In the genomic region with DNA sequence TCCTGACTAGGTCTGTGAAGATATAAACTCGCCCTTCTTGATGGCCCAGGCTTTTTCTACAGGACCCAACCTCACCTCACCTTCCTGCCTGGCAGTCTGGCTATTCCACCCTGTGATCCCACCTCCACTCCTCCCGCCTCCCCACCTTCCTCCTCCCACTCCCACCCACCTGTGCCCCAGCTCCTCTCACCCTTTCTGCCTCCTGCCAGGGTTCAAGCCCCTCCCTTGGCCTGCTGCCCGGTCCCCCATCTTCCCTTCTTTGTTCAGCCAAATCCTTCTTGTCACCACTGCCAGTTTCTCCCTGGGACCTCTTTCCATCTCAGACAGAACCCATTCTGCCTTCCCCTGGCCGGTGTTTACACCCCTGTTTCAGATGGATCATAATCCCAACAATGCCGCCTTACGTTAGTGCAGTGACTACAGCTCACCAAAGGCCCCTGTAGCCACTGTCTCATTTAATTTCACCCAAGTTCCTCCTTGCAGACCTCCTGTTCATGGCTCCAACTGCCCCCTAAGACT, we compare ENCODE assay signal across 14 cellular contexts.
"Had no signal": no experiment of that assay in that cellular context is flagged by ENCODE, and none has a peak within 500 bp of the region (broad histone marks: within the 10 kb centered on the region; RNA-seq: fewer than 3 reads in every experiment).

No MANE protein-coding gene starts in this region.

- H3K36me3 ChIP-seq: SJSA1, thyroid gland had no signal

- DNase-seq: activated CD4-positive, CD25-positive, alpha-beta regulatory T cell treated with anti-CD3 and anti-CD28 coated beads, Interleukin-2, amount 50 U/mL, for 72 hours; activated gamma-delta T cell treated with Interleukin-2 at 50 U/mL for 16 hours; cerebellar nuclear complex; immature natural killer cell; left colon; mucosa of descending colon; nephron progenitor cell; stimulated activated CD4-positive, alpha-beta T cell treated with anti-CD3 and anti-CD28 coated beads, Interleukin-2, amount 100 ng/mL, for 48 hours; SW 1271; T-helper 9 cell; thyroid gland had no signal

- H3K27ac Mint-ChIP-seq: dendritic cell treated with granulocyte-macrophage colony-stimulating factor and Interleukin-4, amounts not matched to agents 40 ng/mL and 50 ng/mL, for 4 days; nephron progenitor cell had no signal

- H3K27me3 ChIP-seq: SJSA1, thyroid gland had no signal

- H3K4me3 Mint-ChIP-seq: dendritic cell treated with granulocyte-macrophage colony-stimulating factor and Interleukin-4, amounts not matched to agents 40 ng/mL and 50 ng/mL, for 4 days; immature natural killer cell; nephron progenitor cell had no signal

- H3K4me1 Mint-ChIP-seq: nephron progenitor cell had no signal

- H3K9me3 ChIP-seq: mucosa of descending colon, SJSA1, thyroid gland had no signal

- H3K4me1 ChIP-seq: SJSA1 had no signal

- H3K27ac ChIP-seq: SJSA1, thyroid gland had no signal

- H3K4me3 ChIP-seq: lung, mucosa of descending colon, SJSA1, thyroid gland had no signal

- H3K9me3 Mint-ChIP-seq: dendritic cell treated with granulocyte-macrophage colony-stimulating factor and Interleukin-4, amounts not matched to agents 40 ng/mL and 50 ng/mL, for 4 days; immature natural killer cell had no signal
